ENCODE assay signal across 13 cellular contexts in the genomic region with DNA sequence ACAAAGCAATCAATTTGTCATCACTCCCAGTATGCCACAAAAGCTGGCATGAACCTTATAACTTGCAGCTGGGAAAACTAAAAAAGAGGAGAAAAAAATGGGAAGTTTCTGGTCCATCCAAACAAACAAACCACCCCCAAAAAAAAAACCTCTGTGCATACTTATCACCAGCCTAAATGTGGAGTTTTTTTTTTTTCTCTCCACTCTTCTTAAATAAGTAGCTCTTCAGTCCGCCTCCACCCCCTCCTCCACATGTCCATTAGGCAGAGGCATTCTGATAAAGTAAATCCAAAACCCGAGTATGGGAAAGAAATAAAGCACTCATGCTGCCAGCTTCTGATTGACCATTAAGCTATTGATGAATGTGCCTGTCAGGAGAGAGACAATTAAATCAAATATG.
"Had no signal": no experiment of that assay in that cellular context is flagged by ENCODE, and none has a peak within 500 bp of the region (broad histone marks: within the 10 kb centered on the region; RNA-seq: fewer than 3 reads in every experiment).

No MANE protein-coding gene starts in this region.

- H3K27ac Mint-ChIP-seq: activated naive CD4-positive, alpha-beta T cell treated with anti-CD3 and anti-CD28 coated beads for 36 hours; activated T-helper 17 cell treated with anti-CD3 and anti-CD28 coated beads, Interleukin-2, amount 50 U/mL, for 72 hours; effector memory CD8-positive, alpha-beta T cell; natural killer cell; T-cell had no signal

- H3K9me3 Mint-ChIP-seq: activated naive CD4-positive, alpha-beta T cell treated with anti-CD3 and anti-CD28 coated beads for 36 hours; activated T-helper 17 cell treated with anti-CD3 and anti-CD28 coated beads, Interleukin-2, amount 50 U/mL, for 72 hours; effector memory CD8-positive, alpha-beta T cell; natural killer cell; T-cell had no signal

- H3K36me3 ChIP-seq: stomach had no signal

- DNase-seq: activated CD4-positive, alpha-beta T cell treated with anti-CD3 and anti-CD28 coated beads for 4 hours; activated naive CD4-positive, alpha-beta T cell treated with anti-CD3 and anti-CD28 coated beads for 36 hours; central memory CD4-positive, alpha-beta T cell; cortex of kidney; effector memory CD8-positive, alpha-beta T cell; left cardiac atrium; mucosa of descending colon; natural killer cell; stomach; T-cell; T1000 had no signal

- H3K4me3 ChIP-seq: lung, mucosa of descending colon had no signal

- H3K36me3 Mint-ChIP-seq: natural killer cell, T-cell had no signal

- H3K9me3 ChIP-seq: mucosa of descending colon, stomach had no signal

- H3K4me3 Mint-ChIP-seq: activated naive CD4-positive, alpha-beta T cell treated with anti-CD3 and anti-CD28 coated beads for 36 hours had no signal

- ATAC-seq: activated T-helper 17 cell treated with anti-CD3 and anti-CD28 coated beads, Interleukin-2, amount 50 U/mL, for 72 hours; effector memory CD8-positive, alpha-beta T cell; left cardiac atrium; mucosa of descending colon; natural killer cell; T-cell had no signal
